ENCODE assay signal across 16 cellular contexts in genomic region chr16:4067262-4068001, GRCh38. TPM values are rescaled to one million over a fixed set of nuclear protein-coding genes. Genes with fewer than 3 reads are reported as not detected.
DNase-seq lines count a peak whose midpoint lies in the region; TF ChIP-seq lines count a peak whose summit lies in the region.
"Had no signal": no experiment of that assay in that cellular context is flagged by ENCODE, and none has a peak within 500 bp of the region (broad histone marks: within the 10 kb centered on the region; RNA-seq: fewer than 3 reads in every experiment).

No MANE protein-coding gene starts in this region.

- H3K4me1 ChIP-seq in ACC112 (ENCODE audit: control insufficient read depth, insufficient read depth, low read length, unreplicated experiment) (peaks cover 11% of the 10 kb centered on the region), breast epithelium (no peaks in the 10 kb centered on the region)

- H3K9me3 ChIP-seq in breast epithelium: peaks cover 0 to 3% of the 10 kb centered on the region in 2 donors

- peak overlapping the region; percentile 53 for H2AFZ ChIP-seq in ACC112 (ENCODE audit: low read length, unreplicated experiment)
- H2AFZ ChIP-seq: PC-9 had no signal

- DNase-seq in GM10248 (ENCODE audit: extremely low spot score) (no peak), fibroblast of gingiva (ENCODE audit: low read depth) (peak; percentile 88), myocyte (ENCODE audit: low read depth) (peak; percentile 49), breast epithelium (ENCODE audit: low spot score in 2 of 2) (no peak), NCI-H510A (lab: John Stamatoyannopoulos, UW) (no peak), erythroblast (lab: John Stamatoyannopoulos, UW) (no peak), T1000 (lab: John Stamatoyannopoulos, UW) (no peak)
- DNase-seq: activated naive CD8-positive, alpha-beta T cell treated with anti-CD3 and anti-CD28 coated beads for 36 hours; AML-193; effector memory CD4-positive, alpha-beta T cell; NCI-H2081; NCI-H524 treated with DMSO at 0.1 percent for 48 hours; PC-9; substantia nigra; T-cell had no signal

- CTCF ChIA-PET in GM10248 (lab: Yijun Ruan, JAX): interaction anchor here (1.0 to 1.8 kb wide), 2 partner anchors 21 to 186 kb away, joined by 3 to 5 read pairs; no protein-coding TSS in a partner anchor

- intact Hi-C loops in breast epithelium (cut with DNase I; ENCODE audit: low total_unique reads): no loop called here

- peak overlapping the region; percentile 41 for H3K4me3 ChIP-seq in ACC112 (ENCODE audit: low read depth, low read length)
- no peak overlapping the region for H3K4me3 ChIP-seq in breast epithelium
- H3K4me3 ChIP-seq: PC-9 had no signal

- H3K36me3 ChIP-seq in ACC112 (ENCODE audit: insufficient read depth, low read length): peaks cover 3% of the 10 kb centered on the region; the same call in 1 of the 2 replicates
- H3K36me3 ChIP-seq in breast epithelium: no peaks in the 10 kb centered on the region

- H3K27me3 ChIP-seq in ACC112 (ENCODE audit: insufficient read depth, low read length) (no peaks in the 10 kb centered on the region), breast epithelium (no peaks in the 10 kb centered on the region)

- no peak overlapping the region for H3K27ac ChIP-seq in ACC112 (ENCODE audit: low read depth, low read length)
- H3K27ac ChIP-seq in breast epithelium: peak overlapping the region in 1 of 2 donors; percentile 56
- H3K27ac ChIP-seq: PC-9 had no signal

- TF ChIP-seq CTCF in GM10248 (IDR thresholded peaks at IDR 0.05; ENCODE audit: control extremely low read depth, extremely low read depth, low read depth, missing control alignments) (peak; percentile 0), breast epithelium (IDR thresholded peaks at IDR 0.05) (no peak)

- POLR2A ChIA-PET in GM10248 (lab: Yijun Ruan, JAX): no interaction called here

- TF ChIP-seq POLR2A in breast epithelium (IDR thresholded peaks at IDR 0.05) (no peak), erythroblast (IDR thresholded peaks at IDR 0.05; ENCODE audit: low read length) (no peak)

- H3K79me2 ChIP-seq in ACC112 (ENCODE audit: control insufficient read depth, insufficient read depth, low read length, unreplicated experiment): no peaks in the 10 kb centered on the region

RNA-seq across cellular contexts. Expression of gene ADCY9, which starts 48.8 kb away (rescaled TPM):
- total RNA-seq in myocyte (28.4 and 31.7 TPM in 2 replicates), breast epithelium (10 to 100 TPM; 10.9 to 14.4 (median 12.0) TPM)
- polyA plus RNA-seq in myocyte (2012): 15.3 TPM

Comparison
In these comparisons a context has a peak if more than half of its experiments do, and no peak if none do; other contexts are left out.
1. DNase-seq: peak in fibroblast of gingiva (single experiment) and myocyte (single experiment); none in GM10248 (single experiment), breast epithelium (0 of 2), NCI-H510A (single experiment), erythroblast (0 of 2) and T1000 (single experiment).